7 cellular contexts compared by ENCODE assay signal in the genomic region with DNA sequence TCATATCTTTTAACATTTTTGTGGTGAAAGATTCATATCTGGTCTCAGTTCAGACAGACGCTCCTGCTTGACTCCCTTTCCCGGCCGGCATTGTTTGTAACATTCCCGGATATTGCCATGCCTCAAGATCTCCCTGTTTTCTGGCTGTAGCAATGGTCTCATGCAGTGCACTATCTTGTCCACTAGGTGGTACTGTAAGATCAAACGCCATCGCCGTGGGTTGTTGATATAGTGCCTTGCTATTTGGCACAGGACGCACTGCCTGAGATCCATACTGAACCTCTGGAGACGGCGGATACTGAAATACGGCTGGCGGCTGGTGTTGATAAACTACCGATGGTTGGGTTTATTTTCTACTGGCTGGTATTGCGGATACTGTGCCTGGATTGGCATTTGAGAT.
DNase-seq lines count a peak whose midpoint lies in the region; ATAC-seq, FAIRE-seq and TF ChIP-seq lines count a peak whose summit lies in the region.
"Not testable (repeated sequence)": the region's sequence is repeated elsewhere in the genome, so short reads cannot be mapped to it uniquely, and the experiment has no call there.

No MANE protein-coding gene starts in this region.

- POLR2A ChIA-PET in PC-3 (lab: Charles Lee; ENCODE audit: unreplicated experiment); activated naive CD8-positive, alpha-beta T cell treated with anti-CD3 and anti-CD28 coated beads, Interleukin-2, amount 10 ng/mL, durations not matched to agents 7 days and 5 days (lab: Charles Lee): not testable (repeated sequence)

- not testable (repeated sequence) for H4K20me1 ChIP-seq in DOHH2 (ENCODE audit: control insufficient read depth, insufficient read depth, low read depth, low read length); PC-3 (ENCODE audit: low read length); neural progenitor cell (ENCODE audit: low read depth)

- H3F3A ChIP-seq in DOHH2 (ENCODE audit: control insufficient read depth, insufficient read depth); PC-3 (ENCODE audit: low read length, unreplicated experiment); neural progenitor cell (ENCODE audit: low read depth): not testable (repeated sequence)

- peaks cover 11% of the 10 kb centered on the region for H3K27me3 Mint-ChIP-seq in activated naive CD8-positive, alpha-beta T cell treated with anti-CD3 and anti-CD28 coated beads, Interleukin-2, amount 10 ng/mL, durations not matched to agents 7 days and 5 days
- H3K27me3 Mint-ChIP-seq in neural progenitor cell (ENCODE audit: insufficient read depth, low read depth) = not testable (repeated sequence)

- CTCF ChIA-PET in PC-3 (lab: Charles Lee) = not testable (repeated sequence)

- not testable (repeated sequence) for TF ChIP-seq POLR2A in stomach (IDR thresholded peaks at IDR 0.05)

- not testable (repeated sequence) for H3K79me2 ChIP-seq in DOHH2 (ENCODE audit: control insufficient read depth, low read length); PC-3 (ENCODE audit: low read length); neural progenitor cell (ENCODE audit: low read depth)

- H2AFZ ChIP-seq in PC-3 (ENCODE audit: low read length); neural progenitor cell (replicated peaks): not testable (repeated sequence)

- not testable (repeated sequence) for H3K9me3 Mint-ChIP-seq in activated naive CD8-positive, alpha-beta T cell treated with anti-CD3 and anti-CD28 coated beads, Interleukin-2, amount 10 ng/mL, durations not matched to agents 7 days and 5 days; neural progenitor cell

- not testable (repeated sequence) for H3K27ac ChIP-seq in DOHH2 (ENCODE audit: low read depth, low read length); PC-3 (ENCODE audit: low read length); kidney (ENCODE audit: low read depth in 2 of 2, low read length in 2 of 2); neural progenitor cell; stomach

- H3K4me3 ChIP-seq in DOHH2 (ENCODE audit: low read length); PC-3 (ENCODE audit: low read length); kidney (ENCODE audit: low read length in 2 of 2); neural progenitor cell; stomach: not testable (repeated sequence)

- not testable (repeated sequence) for H3K4me1 ChIP-seq in DOHH2 (ENCODE audit: control insufficient read depth, low read length); PC-3 (ENCODE audit: insufficient read depth, low read length); kidney (ENCODE audit: control insufficient read depth in 1 of 2, insufficient read depth in 1 of 2, low read depth in 1 of 2, low read length in 2 of 2); neural progenitor cell; stomach

- ATAC-seq in PC-3; activated naive CD8-positive, alpha-beta T cell treated with anti-CD3 and anti-CD28 coated beads, Interleukin-2, amount 10 ng/mL, durations not matched to agents 7 days and 5 days (ENCODE audit: low read depth): not testable (repeated sequence)

- not testable (repeated sequence) for H3K9me3 ChIP-seq in DOHH2 (ENCODE audit: control insufficient read depth, insufficient read depth, low read length); PC-3 (ENCODE audit: low read length); kidney (ENCODE audit: control insufficient read depth in 1 of 2, low read length in 2 of 2); neural progenitor cell (ENCODE audit: low read depth); stomach

- not testable (repeated sequence) for H3K36me3 Mint-ChIP-seq in activated naive CD8-positive, alpha-beta T cell treated with anti-CD3 and anti-CD28 coated beads, Interleukin-2, amount 10 ng/mL, durations not matched to agents 7 days and 5 days; neural progenitor cell

- not testable (repeated sequence) for BruUV-seq in PC-3 (replicated peaks; lab: Mats Ljungman, UMichigan)

- FAIRE-seq in endometrium (lab: Jason Lieb, UNC) = peak; percentile 90
- peak; percentile 68 for FAIRE-seq in kidney (lab: Jason Lieb, UNC)

- TF ChIP-seq CTCF in DOHH2 (IDR thresholded peaks at IDR 0.05; ENCODE audit: low read depth, low read length, poor library complexity, severe bottlenecking) = peak; percentile 13
- TF ChIP-seq CTCF in PC-3 (conservative IDR thresholded peaks at IDR 0.05; ENCODE audit: low read depth, low read length) = 0 out of 2 replicates have a peak, but pooled peaks have one; percentile 16
- TF ChIP-seq CTCF in kidney (IDR thresholded peaks at IDR 0.05; ENCODE audit: borderline replicate concordance, extremely low read depth, insufficient read depth) = not testable (repeated sequence)
- peak; percentile 41 for TF ChIP-seq CTCF in neural progenitor cell (IDR thresholded peaks at IDR 0.05)
- TF ChIP-seq CTCF in stomach (IDR thresholded peaks at IDR 0.05) = peak in 5 of 7 experiments; percentile 35 to 70 (median 50)

- H3K4me1 Mint-ChIP-seq in activated naive CD8-positive, alpha-beta T cell treated with anti-CD3 and anti-CD28 coated beads, Interleukin-2, amount 10 ng/mL, durations not matched to agents 7 days and 5 days; neural progenitor cell: not testable (repeated sequence)

- DNase-seq in PC-3; kidney; neural progenitor cell (ENCODE audit: low spot score): not testable (repeated sequence)
- peak; percentile 25 for DNase-seq in activated naive CD8-positive, alpha-beta T cell treated with anti-CD3 and anti-CD28 coated beads, Interleukin-2, amount 10 ng/mL, durations not matched to agents 7 days and 5 days
- DNase-seq in stomach = peak; percentile 27

- H3K27me3 ChIP-seq in DOHH2 (ENCODE audit: control insufficient read depth, low read length); PC-3 (ENCODE audit: low read length); neural progenitor cell; stomach: not testable (repeated sequence)

- H3K9me2 ChIP-seq in DOHH2 (replicated peaks; ENCODE audit: control insufficient read depth, low read length); PC-3 (replicated peaks; ENCODE audit: low read length): not testable (repeated sequence)

- TF ChIP-seq EP300 in stomach (IDR thresholded peaks at IDR 0.05) = not testable (repeated sequence)

- WGBS in stomach, 5 donors = 0 to 4% (median 2%) methylated on average over 11 to 14 of the region's 14 CpGs

- not testable (repeated sequence) for H3K4me2 ChIP-seq in DOHH2 (ENCODE audit: low read length); PC-3 (ENCODE audit: low read length); neural progenitor cell

- H3K27ac Mint-ChIP-seq in activated naive CD8-positive, alpha-beta T cell treated with anti-CD3 and anti-CD28 coated beads, Interleukin-2, amount 10 ng/mL, durations not matched to agents 7 days and 5 days; neural progenitor cell: not testable (repeated sequence)

- not testable (repeated sequence) for H3K9ac ChIP-seq in PC-3 (ENCODE audit: low read length); kidney (ENCODE audit: low read length in 2 of 2); neural progenitor cell

- intact Hi-C loops in PC-3 (cut with micrococcal nuclease) (loop anchor here (5.0 kb wide), 1 partner anchor 123 kb away; no protein-coding TSS in a partner anchor), stomach (cut with DNase I; ENCODE audit: low total_unique reads) (loop anchor here (10.0 kb wide), 1 partner anchor 120 kb away; no protein-coding TSS in a partner anchor)
- intact Hi-C loops in kidney (cut with DNase I) = not testable (repeated sequence)

- H3K36me3 ChIP-seq in DOHH2 (ENCODE audit: control insufficient read depth, low read length); PC-3 (ENCODE audit: low read depth, low read length); kidney (ENCODE audit: control insufficient read depth in 1 of 2, insufficient read depth in 2 of 2, low read length in 2 of 2); neural progenitor cell; stomach: not testable (repeated sequence)

- not testable (repeated sequence) for H3K4me3 Mint-ChIP-seq in activated naive CD8-positive, alpha-beta T cell treated with anti-CD3 and anti-CD28 coated beads, Interleukin-2, amount 10 ng/mL, durations not matched to agents 7 days and 5 days; neural progenitor cell
